ENCODE assay signal across 21 cellular contexts in genomic region chr6:102907181-102907580, GRCh38.
DNase-seq lines count a peak whose midpoint lies in the region; ATAC-seq, FAIRE-seq and TF ChIP-seq lines count a peak whose summit lies in the region.
"Had no signal": no experiment of that assay in that cellular context is flagged by ENCODE, and none has a peak within 500 bp of the region (broad histone marks: within the 10 kb centered on the region; RNA-seq: fewer than 3 reads in every experiment).

No MANE protein-coding gene starts in this region.

- in situ Hi-C loops in GM12878 (cut with MboI), result no loop called here

- no peak overlapping the region for H3K4me2 ChIP-seq in MM.1S (ENCODE audit: low read depth, low read length)
- no peak overlapping the region for H3K4me2 ChIP-seq in GM12878 (ENCODE audit: control insufficient read depth, insufficient read depth)
- H3K4me2 ChIP-seq: BLaER1 had no signal

- H3K4me1 ChIP-seq in MM.1S (ENCODE audit: low read length) (no peaks in the 10 kb centered on the region), GM12878 (ENCODE audit: control insufficient read depth, insufficient read depth, low read length) (no peaks in the 10 kb centered on the region), esophagus squamous epithelium (no peaks in the 10 kb centered on the region)
- H3K4me1 ChIP-seq: BLaER1, heart left ventricle, SJSA1, thyroid gland had no signal

- ATAC-seq in GM12878, result peak; percentile 68
- ATAC-seq: heart left ventricle; left cardiac atrium; stimulated activated naive CD8-positive, alpha-beta T cell treated with anti-CD3 and anti-CD28 coated beads, Interleukin-15, amount 100 ng/mL, for 72 hours had no signal

- no peaks in the 10 kb centered on the region for H3K9me3 ChIP-seq in MM.1S (replicated peaks; ENCODE audit: insufficient read depth, low read length)
- H3K9me3 ChIP-seq in GM12878 (replicated peaks; ENCODE audit: control insufficient read depth, insufficient read depth, low read length), result no peaks in the 10 kb centered on the region
- no peaks in the 10 kb centered on the region for H3K9me3 ChIP-seq in esophagus squamous epithelium
- H3K9me3 ChIP-seq: heart left ventricle, SJSA1, thyroid gland had no signal

- 46% methylated on average over 6 of the region's 6 CpGs for WGBS in GM12878 (ENCODE audit: insufficient coverage, insufficient replicate concordance, low lambda C conversion rate, missing lambda C conversion rate)
- 56 to 70% methylated on average over 6 of the region's 6 CpGs for WGBS in esophagus squamous epithelium, 2 donors

- no peaks in the 10 kb centered on the region for H3K27me3 ChIP-seq in MM.1S (replicated peaks; ENCODE audit: insufficient read depth, low read length)
- H3K27me3 ChIP-seq in GM12878 (replicated peaks in 1 of 2; ENCODE audit: control insufficient read depth in 2 of 2, insufficient read depth in 2 of 2, low read length in 1 of 2), result no peaks in the 10 kb centered on the region
- H3K27me3 ChIP-seq in esophagus squamous epithelium, result no peaks in the 10 kb centered on the region
- H3K27me3 ChIP-seq: BLaER1, heart left ventricle, SJSA1, thyroid gland had no signal

- RAD21 ChIA-PET in GM12878 (lab: Charles Lee; ENCODE audit: unreplicated experiment), result no interaction called here

- no peak for FAIRE-seq in GM12878 (lab: Jason Lieb, UNC)

- H3K36me3 ChIP-seq in MM.1S (replicated peaks; ENCODE audit: insufficient read depth, low read length), result no peaks in the 10 kb centered on the region
- no peaks in the 10 kb centered on the region for H3K36me3 ChIP-seq in GM12878 (ENCODE audit: control insufficient read depth in 2 of 2, insufficient read depth in 2 of 2, low read length in 1 of 2)
- no peaks in the 10 kb centered on the region for H3K36me3 ChIP-seq in esophagus squamous epithelium
- H3K36me3 ChIP-seq: BLaER1, heart left ventricle, SJSA1, thyroid gland had no signal

- CTCF ChIA-PET in GM12878 (lab: Yijun Ruan, JAX), result interaction anchor here (1.0 to 1.2 kb wide), 2 partner anchors 17 to 216 kb away, joined by 3 to 6 read pairs; no protein-coding TSS in a partner anchor

- POLR2A ChIA-PET in GM12878 (lab: Charles Lee), result no interaction called here

- H3F3A ChIP-seq in MM.1S (ENCODE audit: insufficient read depth, low read length), result no peaks in the 10 kb centered on the region

- intact Hi-C loops in GM12878 (cut with micrococcal nuclease; ENCODE audit: unreplicated experiment), result no loop called here
- intact Hi-C loops in esophagus squamous epithelium (cut with DNase I), result no loop called here

- TF ChIP-seq POLR2A in GM12878 (IDR thresholded peaks at IDR 0.05; ENCODE audit: low read depth, low read length) (no peak), esophagus squamous epithelium (IDR thresholded peaks at IDR 0.05) (no peak)

- H3K79me2 ChIP-seq in MM.1S (ENCODE audit: low read length) (no peaks in the 10 kb centered on the region), GM12878 (ENCODE audit: control insufficient read depth, insufficient read depth, low read length) (no peaks in the 10 kb centered on the region)

- BruUV-seq in GM12878 (replicated peaks; lab: Mats Ljungman, UMichigan), result no TSS peak

- SMC1A ChIA-PET in GM12878 (lab: Charles Lee; ENCODE audit: uncharacterized antibody, unreplicated experiment), result no interaction called here

- H4K20me1 ChIP-seq in MM.1S (ENCODE audit: insufficient read depth, low read length), result no peaks in the 10 kb centered on the region
- H4K20me1 ChIP-seq in GM12878 (ENCODE audit: control insufficient read depth, insufficient read depth), result no peaks in the 10 kb centered on the region
- H4K20me1 ChIP-seq: BLaER1 had no signal

- no peak for TF ChIP-seq RAD21 in GM12878 (IDR thresholded peaks at IDR 0.05; ENCODE audit: insufficient read depth, low read depth, low read length)

- no peak overlapping the region for H3K4me3 ChIP-seq in MM.1S (ENCODE audit: low read length)
- H3K4me3 ChIP-seq in GM12878, result no peak overlapping the region
- H3K4me3 ChIP-seq in esophagus squamous epithelium, result no peak overlapping the region
- H3K4me3 ChIP-seq: BLaER1, heart left ventricle, SJSA1, skin epidermis, thyroid gland had no signal

- H2AFZ ChIP-seq in MM.1S (ENCODE audit: low read length) (no peak overlapping the region), GM12878 (ENCODE audit: control insufficient read depth, low read depth, low read length) (no peak overlapping the region)

- TF ChIP-seq CTCF in MM.1S (IDR thresholded peaks at IDR 0.05; ENCODE audit: low read length) (peak; percentile 24; the same call in 1 of the 2 replicates), GM12878 (IDR thresholded peaks at IDR 0.05 in 2 of 3, conservative IDR thresholded peaks at IDR 0.05 in 1 of 3; ENCODE audit: control insufficient read depth in 2 of 3, extremely low read depth in 1 of 3, insufficient read depth in 1 of 3, low read depth in 3 of 3, low read length in 3 of 3) (no peak), esophagus squamous epithelium (IDR thresholded peaks at IDR 0.05) (no peak)

- H3K9ac ChIP-seq in MM.1S (ENCODE audit: low read length), result no peak overlapping the region
- H3K9ac ChIP-seq in GM12878 (ENCODE audit: control insufficient read depth, insufficient read depth, low read length), result no peak overlapping the region
- H3K9ac ChIP-seq: BLaER1 had no signal

- TF ChIP-seq EP300 in GM12878 (IDR thresholded peaks at IDR 0.05; ENCODE audit: borderline replicate concordance in 1 of 2, control insufficient read depth in 1 of 2, low read depth in 2 of 2, low read length in 2 of 2), result no peak

- H3K9me2 ChIP-seq in MM.1S (replicated peaks; ENCODE audit: insufficient read depth, low read length), result no peaks in the 10 kb centered on the region

- H3K27ac ChIP-seq in MM.1S (ENCODE audit: low read length) (no peak overlapping the region), GM12878 (ENCODE audit: control insufficient read depth, insufficient read depth) (no peak overlapping the region), esophagus squamous epithelium (no peak overlapping the region)
- H3K27ac ChIP-seq: BLaER1, heart left ventricle, SJSA1, skin epidermis, thyroid gland had no signal

- DNase-seq in NCI-H510A (lab: John Stamatoyannopoulos, UW) (peak; percentile 0), NCI-H510A treated with DMSO at 0.1 percent for 48 hours (lab: John Stamatoyannopoulos, UW) (no peak), MM.1S (peak; percentile 42), GM12878 (ENCODE audit: low read depth, low spot score) (no peak), LoVo (ENCODE audit: low spot score) (no peak), esophagus squamous epithelium (lab: John Stamatoyannopoulos, UW) (no peak), HuH-7.5 (ENCODE audit: low spot score) (no peak)
- DNase-seq: activated CD4-positive, alpha-beta T cell treated with anti-CD3 and anti-CD28 coated beads, Interleukin-2, amount 50 U/mL, for 4 hours; activated CD8-positive, alpha-beta memory T cell treated with anti-CD3 and anti-CD28 coated beads, Interleukin-2, amount 50 U/mL, for 4 hours; activated naive CD4-positive, alpha-beta T cell treated with anti-CD3 and anti-CD28 coated beads, Interleukin-2, amount 10 ng/mL, durations not matched to agents 7 days and 5 days; GOT3; heart left ventricle; left cardiac atrium; NCI-H1417 treated with DMSO at 0.1 percent for 48 hours; NCI-H524 treated with DMSO at 0.1 percent for 48 hours; stimulated activated naive CD8-positive, alpha-beta T cell treated with anti-CD3 and anti-CD28 coated beads, Interleukin-15, amount 100 ng/mL, for 72 hours; T-helper 1 cell; thyroid gland had no signal

TF ChIP-seq in GM12878, 131 proteins besides CTCF, POLR2A, EP300 and RAD21 (continues in another document):
- TF ChIP-seq ZBTB11 (CRISPR knock-in tag; IDR thresholded peaks at IDR 0.05) (no peak), CHD1 (IDR thresholded peaks at IDR 0.05; ENCODE audit: low read depth, low read length) (no peak)

Comparison
In these comparisons a context has a peak if more than half of its experiments do, and no peak if none do; other contexts are left out.
1. DNase-seq: peak in NCI-H510A (single experiment) and MM.1S (single experiment); none in NCI-H510A treated with DMSO at 0.1 percent for 48 hours (single experiment), GM12878 (single experiment), LoVo (single experiment), esophagus squamous epithelium (single experiment) and HuH-7.5 (single experiment).